ENCODE assay signal across 21 cellular contexts in the genomic region with DNA sequence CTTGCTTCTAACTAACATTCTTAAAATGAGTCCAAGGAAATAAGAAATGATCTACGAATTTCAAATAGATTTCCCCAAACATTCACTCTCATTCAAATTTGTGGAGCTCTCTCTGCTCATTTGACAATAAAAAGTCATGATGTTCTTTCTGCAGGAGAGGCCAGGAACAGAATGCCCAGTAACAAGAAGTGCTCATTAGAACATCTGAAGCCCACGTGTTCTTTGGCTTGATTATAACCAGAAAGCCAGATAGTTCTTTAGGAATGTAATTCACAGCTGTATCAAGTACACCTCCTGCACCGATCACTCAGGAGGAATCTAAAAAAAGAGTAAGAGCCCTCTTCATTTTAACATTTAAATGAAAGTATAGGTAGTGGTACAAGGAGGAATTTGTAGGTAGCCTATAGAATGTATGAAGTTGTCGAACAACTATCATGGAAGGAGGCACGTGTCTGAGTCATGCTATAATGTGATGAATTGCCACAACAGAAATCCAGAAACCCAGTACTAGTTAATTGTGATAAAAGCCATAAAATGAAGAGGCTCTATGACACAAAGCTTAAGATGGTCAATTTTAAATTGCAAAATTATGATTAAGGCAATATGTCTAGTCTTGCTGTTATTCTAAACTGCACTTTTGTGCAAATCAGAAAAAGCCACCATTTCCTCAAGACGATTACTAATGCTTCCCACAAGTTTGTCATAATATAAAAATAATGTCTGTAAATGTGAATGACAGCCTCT. TPM values are rescaled to one million over a fixed set of nuclear protein-coding genes. Genes with fewer than 3 reads are reported as not detected.
DNase-seq lines count a peak whose midpoint lies in the region; ATAC-seq and TF ChIP-seq lines count a peak whose summit lies in the region.
"Had no signal": no experiment of that assay in that cellular context is flagged by ENCODE, and none has a peak within 500 bp of the region (broad histone marks: within the 10 kb centered on the region; RNA-seq: fewer than 3 reads in every experiment).

No MANE protein-coding gene starts in this region.

- H3K27ac ChIP-seq in heart left ventricle (no peak overlapping the region), right atrium auricular region (no peak overlapping the region), uterus (peak overlapping the region; percentile 25 to 48), A673 (ENCODE audit: low read depth, low read length, poor library complexity, severe bottlenecking) (no peak overlapping the region)
- H3K27ac ChIP-seq: A549 had no signal

- H3K9me3 ChIP-seq in heart left ventricle (no peaks in the 10 kb centered on the region), right atrium auricular region (no peaks in the 10 kb centered on the region), uterus (no peaks in the 10 kb centered on the region), A673 (ENCODE audit: low read depth, low read length, poor library complexity, severe bottlenecking) (no peaks in the 10 kb centered on the region), MG63 (no peaks in the 10 kb centered on the region)
- H3K9me3 ChIP-seq: A549 had no signal

- peak in 3 of 4 donors; percentile 32 to 83 (median 53) for ATAC-seq in heart left ventricle
- ATAC-seq: A549, K562 had no signal

- CTCF ChIA-PET in A673 (lab: Charles Lee), result no interaction called here

- H3K4me3 ChIP-seq in heart left ventricle (no peak overlapping the region), right atrium auricular region (no peak overlapping the region), foreskin fibroblast (ENCODE audit: low read depth in 1 of 2, low read length in 2 of 2) (no peak overlapping the region), uterus (no peak overlapping the region), A673 (ENCODE audit: low read depth, low read length, poor library complexity, severe bottlenecking) (no peak overlapping the region), MG63 (no peak overlapping the region)
- H3K4me3 ChIP-seq: A549, K562 had no signal

- H3K36me3 ChIP-seq in heart left ventricle (peaks cover 0 to 46% (median 0%) of the 10 kb centered on the region in 9 donors), right atrium auricular region (peaks cover 9% of the 10 kb centered on the region), uterus (no peaks in the 10 kb centered on the region), A673 (ENCODE audit: insufficient read depth, low read length, poor library complexity, severe bottlenecking) (no peaks in the 10 kb centered on the region), MG63 (no peaks in the 10 kb centered on the region)

- TF ChIP-seq CTCF in heart left ventricle (IDR thresholded peaks at IDR 0.05) (no peak), right atrium auricular region (IDR thresholded peaks at IDR 0.05) (no peak), foreskin fibroblast (IDR thresholded peaks at IDR 0.05; ENCODE audit: low read depth, low read length) (no peak), uterus (IDR thresholded peaks at IDR 0.05) (no peak), A673 (conservative IDR thresholded peaks at IDR 0.05; ENCODE audit: low read depth, low read length) (no peak)

- H3K4me1 ChIP-seq in heart left ventricle, result peaks cover 0 to 9% (median 0%) of the 10 kb centered on the region in 12 donors
- no peaks in the 10 kb centered on the region for H3K4me1 ChIP-seq in right atrium auricular region
- H3K4me1 ChIP-seq in uterus, result no peaks in the 10 kb centered on the region
- no peaks in the 10 kb centered on the region for H3K4me1 ChIP-seq in A673 (ENCODE audit: insufficient read depth, low read length, poor library complexity, severe bottlenecking)
- H3K4me1 ChIP-seq: A549 had no signal

- BruUV-seq in A673 (replicated peaks; lab: Mats Ljungman, UMichigan), result no TSS peak

- no peaks in the 10 kb centered on the region for H3K27me3 ChIP-seq in heart left ventricle
- H3K27me3 ChIP-seq in right atrium auricular region, result no peaks in the 10 kb centered on the region
- H3K27me3 ChIP-seq in uterus, result no peaks in the 10 kb centered on the region
- no peaks in the 10 kb centered on the region for H3K27me3 ChIP-seq in A673 (replicated peaks; ENCODE audit: insufficient read depth, low read depth, low read length, poor library complexity)
- H3K27me3 ChIP-seq in MG63, result no peaks in the 10 kb centered on the region

- intact Hi-C loops in heart left ventricle (cut with DNase I), result no loop called here
- intact Hi-C loops in uterus (cut with DNase I; ENCODE audit: low total_unique reads), result no loop called here
- intact Hi-C loops in A673 (cut with micrococcal nuclease; ENCODE audit: unreplicated experiment), result no loop called here

- POLR2A ChIA-PET in A673 (lab: Charles Lee; ENCODE audit: low non-redundant PET), result no interaction called here

- TF ChIP-seq POLR2A in heart left ventricle (IDR thresholded peaks at IDR 0.05) (no peak), uterus (IDR thresholded peaks at IDR 0.05) (no peak)

- DNase-seq in heart left ventricle (no peak), right atrium auricular region (ENCODE audit: low spot score) (no peak), amniotic epithelial cell (ENCODE audit: low read depth) (peak; percentile 52), foreskin fibroblast (peak; percentile 19 to 71), uterus (no peak), NCI-H2196 (lab: John Stamatoyannopoulos, UW; ENCODE audit: unreplicated experiment) (no peak), A673 (ENCODE audit: low spot score) (no peak), MG63 (no peak)
- DNase-seq: C1 segment of cervical spinal cord; CD8-positive, alpha-beta memory T cell; H9; NCI-H1417; NCI-H187; NCI-H2107; NCI-H2227 treated with DMSO at 0.1 percent for 48 hours; NCI-H510A treated with DMSO at 0.1 percent for 48 hours; NCI-H774; SIG-M5 had no signal

- 65 to 73% (median 71%) methylated on average over 6 of the region's 6 CpGs for WGBS in heart left ventricle, 4 donors

RNA-seq across cellular contexts. Expression of gene MEDAG, which starts 12.8 kb away (rescaled TPM):
- total RNA-seq in heart left ventricle (10 to 100 TPM in 3 of 9 donors, 1 to 10 TPM in 6; 4.2 to 41.9 (median 8.0) TPM), right atrium auricular region (10 to 100 TPM; 37.4 to 42.4 TPM), uterus (10 to 100 TPM; 16.5 to 45.9 (median 19.1) TPM), A673 (2021) (not detected in 2 replicates)
- 10 to 100 TPM in 1 of 2 donors, 1 to 10 TPM in 1; 3.8 to 11.1 TPM for polyA plus RNA-seq in heart left ventricle
- 1.1 and 5.7 TPM in 2 replicates for total RNA-seq in MG63 (2014; rRNA removed; shearing (Covaris generic); ENCODE audit: low replicate concordance)
- total RNA-seq: CD8-positive, alpha-beta memory T cell; K562 had no signal
- polyA plus RNA-seq: CD8-positive, alpha-beta memory T cell; K562 had no signal

RNA-seq across cellular contexts. Expression of gene TEX26, which starts 13.6 kb away (rescaled TPM):
- total RNA-seq in heart left ventricle (not detected), right atrium auricular region (not detected), uterus (1 to 10 TPM in 1 of 4 donors, not detected in 3; 1.2 TPM), A673 (2021) (not detected in 2 replicates)
- not detected for polyA plus RNA-seq in heart left ventricle
- not detected in 2 replicates for total RNA-seq in MG63 (2014; rRNA removed; shearing (Covaris generic); ENCODE audit: low replicate concordance)
- total RNA-seq: CD8-positive, alpha-beta memory T cell; H9; K562; OCI-LY7 had no signal
- polyA plus RNA-seq: A549; CD8-positive, alpha-beta memory T cell; K562 had no signal

Comparison
In these comparisons a context has a peak if more than half of its experiments do, and no peak if none do; other contexts are left out.
1. DNase-seq: peak in amniotic epithelial cell (single experiment) and foreskin fibroblast (2 of 2); none in heart left ventricle (0 of 5), right atrium auricular region (single experiment), uterus (0 of 2), NCI-H2196 (single experiment), A673 (single experiment) and MG63 (single experiment).
2. H3K27ac ChIP-seq: peak in uterus (2 of 2); none in heart left ventricle (0 of 12), right atrium auricular region (0 of 2) and A673 (single experiment).